13 cellular contexts compared by ENCODE assay signal in the genomic region with DNA sequence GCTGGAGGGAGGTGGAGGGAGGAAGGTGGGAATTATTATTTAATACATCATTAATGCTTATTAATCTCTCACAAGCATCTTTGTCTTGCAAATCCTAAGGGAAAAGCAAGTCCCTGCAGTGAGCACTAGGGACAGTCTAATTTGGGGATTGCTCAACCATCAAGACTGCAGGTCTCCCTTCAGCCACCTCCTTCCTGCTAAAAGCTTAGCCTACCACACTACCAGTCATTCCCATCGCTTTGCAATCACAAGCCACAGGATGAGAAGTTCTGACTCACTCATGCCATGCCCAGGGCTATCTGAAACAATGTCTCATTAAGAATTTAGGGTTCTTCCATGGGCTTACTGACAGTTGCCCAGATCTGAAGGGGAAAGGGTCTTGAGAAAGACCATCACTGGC. TPM values are rescaled to one million over a fixed set of nuclear protein-coding genes. Genes with fewer than 3 reads are reported as not detected.
DNase-seq lines count a peak whose midpoint lies in the region; ATAC-seq and TF ChIP-seq lines count a peak whose summit lies in the region.
"Had no signal": no experiment of that assay in that cellular context is flagged by ENCODE, and none has a peak within 500 bp of the region (broad histone marks: within the 10 kb centered on the region; RNA-seq: fewer than 3 reads in every experiment).

No MANE protein-coding gene starts in this region.

- POLR2A ChIA-PET in CD8-positive, alpha-beta memory T cell (lab: Charles Lee), result no interaction called here

- TF ChIP-seq CTCF in NB4 (IDR thresholded peaks at IDR 0.05; ENCODE audit: low read depth, low read length), result peak; percentile 3

- H3K4me3 ChIP-seq in NB4 (ENCODE audit: low read depth, low read length), result no peak overlapping the region
- H3K4me3 ChIP-seq in CD8-positive, alpha-beta memory T cell (ENCODE audit: low read length), result no peak overlapping the region
- H3K4me3 ChIP-seq: dorsolateral prefrontal cortex, SK-N-MC, smooth muscle cell had no signal

- TF ChIP-seq POLR2A in NB4 (IDR thresholded peaks at IDR 0.05; ENCODE audit: extremely low read depth, insufficient read length), result no peak

- H3K9me3 ChIP-seq in CD8-positive, alpha-beta memory T cell (ENCODE audit: low read length), result no peaks in the 10 kb centered on the region

- CTCF ChIA-PET in CD8-positive, alpha-beta memory T cell (lab: Charles Lee), result no interaction called here

- no peak overlapping the region for H3K27ac Mint-ChIP-seq in CD8-positive, alpha-beta memory T cell
- H3K27ac Mint-ChIP-seq: activated naive CD4-positive, alpha-beta T cell treated with anti-CD3 and anti-CD28 coated beads, Interleukin-2, amount 50 U/mL, for 24 hours had no signal

- ATAC-seq in GM19035 (IDR thresholded peaks at IDR 0.05; ENCODE audit: unreplicated experiment) (no peak), HG02852 (IDR thresholded peaks at IDR 0.05; ENCODE audit: unreplicated experiment) (no peak)

- in situ Hi-C loops in KBM-7 (cut with MboI; ENCODE audit: low pct_unique_long_range_greater_than_20kb, low sequenced_read_pairs), result no loop called here

- peak; percentile 44 for DNase-seq in GDM1 (lab: John Stamatoyannopoulos, UW)
- peak; percentile 71 for DNase-seq in NB4 (ENCODE audit: low read depth)
- peak; percentile 20 for DNase-seq in astrocyte of the hippocampus (ENCODE audit: low read depth, low spot score)
- DNase-seq in kidney glomerular epithelial cell (lab: John Stamatoyannopoulos, UW), result peak; percentile 5
- DNase-seq in CD8-positive, alpha-beta memory T cell, result no peak
- DNase-seq in KBM-7, result no peak
- DNase-seq: activated CD4-positive, alpha-beta T cell treated with anti-CD3 and anti-CD28 coated beads, Interleukin-2, amount 50 U/mL, for 48 hours; dorsolateral prefrontal cortex had no signal

- no peaks in the 10 kb centered on the region for H3K36me3 ChIP-seq in CD8-positive, alpha-beta memory T cell (ENCODE audit: insufficient read depth, low read length)

- no peaks in the 10 kb centered on the region for H3K9me3 Mint-ChIP-seq in CD8-positive, alpha-beta memory T cell
- H3K9me3 Mint-ChIP-seq: activated naive CD4-positive, alpha-beta T cell treated with anti-CD3 and anti-CD28 coated beads, Interleukin-2, amount 50 U/mL, for 24 hours had no signal

- no peaks in the 10 kb centered on the region for H3K4me1 ChIP-seq in CD8-positive, alpha-beta memory T cell (ENCODE audit: insufficient read depth, low read length)

- H3K27me3 ChIP-seq in CD8-positive, alpha-beta memory T cell (ENCODE audit: insufficient read depth, low read length, poor library complexity, severe bottlenecking), result no peaks in the 10 kb centered on the region
- H3K27me3 ChIP-seq: dorsolateral prefrontal cortex had no signal

- no peak overlapping the region for H3K27ac ChIP-seq in CD8-positive, alpha-beta memory T cell (ENCODE audit: low read depth, low read length)
- H3K27ac ChIP-seq: dorsolateral prefrontal cortex, SK-N-MC had no signal

- peaks cover 0 to 2% (median 0%) of the 10 kb centered on the region in 3 donors for H3K36me3 Mint-ChIP-seq in CD8-positive, alpha-beta memory T cell
- H3K36me3 Mint-ChIP-seq: activated naive CD4-positive, alpha-beta T cell treated with anti-CD3 and anti-CD28 coated beads, Interleukin-2, amount 50 U/mL, for 24 hours had no signal

- H3K4me1 Mint-ChIP-seq in CD8-positive, alpha-beta memory T cell, result no peaks in the 10 kb centered on the region
- H3K4me1 Mint-ChIP-seq: activated naive CD4-positive, alpha-beta T cell treated with anti-CD3 and anti-CD28 coated beads, Interleukin-2, amount 50 U/mL, for 24 hours had no signal

- H3K4me3 Mint-ChIP-seq in CD8-positive, alpha-beta memory T cell, result no peak overlapping the region
- H3K4me3 Mint-ChIP-seq: activated naive CD4-positive, alpha-beta T cell treated with anti-CD3 and anti-CD28 coated beads, Interleukin-2, amount 50 U/mL, for 24 hours had no signal

- no peaks in the 10 kb centered on the region for H3K27me3 Mint-ChIP-seq in CD8-positive, alpha-beta memory T cell
- H3K27me3 Mint-ChIP-seq: activated naive CD4-positive, alpha-beta T cell treated with anti-CD3 and anti-CD28 coated beads, Interleukin-2, amount 50 U/mL, for 24 hours had no signal

RNA-seq across cellular contexts. Expression of a gene that starts 51.0 kb away (rescaled TPM):
- 10 to 100 TPM; 76.4 to 81.4 TPM for total RNA-seq in CD8-positive, alpha-beta memory T cell
- 57.1 TPM for polyA plus RNA-seq in CD8-positive, alpha-beta memory T cell

Comparison
In these comparisons a context has a peak if more than half of its experiments do, and no peak if none do; other contexts are left out.
1. DNase-seq: peak in GDM1 (single experiment), NB4 (single experiment), astrocyte of the hippocampus (single experiment) and kidney glomerular epithelial cell (single experiment); none in CD8-positive, alpha-beta memory T cell (0 of 5) and KBM-7 (single experiment).